1 cellular context compared by ENCODE assay signal in genomic region chr13:75486146-75486545, GRCh38.
TF ChIP-seq lines count a peak whose summit lies in the region.

No MANE protein-coding gene starts in this region.

TF ChIP-seq in HCT116, 20 proteins besides CTCF, POLR2A, EP300 and RAD21 (continued from another document):
- TF ChIP-seq ATF3 (IDR thresholded peaks at IDR 0.05) = no peak
- no peak for TF ChIP-seq REST (IDR thresholded peaks at IDR 0.05; ENCODE audit: low read depth)
- TF ChIP-seq MAX (IDR thresholded peaks at IDR 0.05) = no peak
